ENCODE assay signal across 17 cellular contexts in genomic region chr2:236526459-236527197, GRCh38.
"Had no signal": no experiment of that assay in that cellular context is flagged by ENCODE, and none has a peak within 500 bp of the region (broad histone marks: within the 10 kb centered on the region; RNA-seq: fewer than 3 reads in every experiment).

No MANE protein-coding gene starts in this region.

- H3K4me3 Mint-ChIP-seq: activated CD8-positive, alpha-beta memory T cell treated with anti-CD3 and anti-CD28 coated beads, Interleukin-2, amount 10 ng/mL, durations not matched to agents 7 days and 5 days; activated T-cell treated with anti-CD3 and anti-CD28 coated beads, Interleukin-2, amount 50 U/mL, for 24 hours; stimulated activated naive B cell treated with anti-CD40 and anti-IgM and Interleukin-4, amounts not matched to agents 10 μg/mL and 1 μg/mL and 100 μg/mL, for 72 hours; T-helper 2 cell treated with Interferon-gamma antibody and Interleukin-4, amounts not matched to agents 5 μg/mL and 100 μg/mL, for 36 hours had no signal

- H3K36me3 ChIP-seq: breast epithelium, heart right ventricle, left ventricle myocardium inferior, right atrium auricular region, tibial nerve had no signal

- H3K4me1 Mint-ChIP-seq: activated CD8-positive, alpha-beta memory T cell treated with anti-CD3 and anti-CD28 coated beads, Interleukin-2, amount 10 ng/mL, durations not matched to agents 7 days and 5 days had no signal

- H3K4me1 ChIP-seq: breast epithelium, right atrium auricular region, tibial nerve had no signal

- ATAC-seq: activated CD8-positive, alpha-beta memory T cell treated with anti-CD3 and anti-CD28 coated beads, Interleukin-2, amount 10 ng/mL, durations not matched to agents 7 days and 5 days; activated naive CD4-positive, alpha-beta T cell treated with anti-CD3 and anti-CD28 coated beads, Interleukin-2, amount 50 U/mL, for 72 hours; heart right ventricle; stimulated activated naive B cell treated with anti-CD40 and anti-IgM and Interleukin-4, amounts not matched to agents 10 μg/mL and 1 μg/mL and 100 μg/mL, for 72 hours had no signal

- H3K36me3 Mint-ChIP-seq: activated CD8-positive, alpha-beta memory T cell treated with anti-CD3 and anti-CD28 coated beads, Interleukin-2, amount 10 ng/mL, durations not matched to agents 7 days and 5 days; activated naive CD4-positive, alpha-beta T cell treated with anti-CD3 and anti-CD28 coated beads, Interleukin-2, amount 50 U/mL, for 72 hours; stimulated activated naive B cell treated with anti-CD40 and anti-IgM and Interleukin-4, amounts not matched to agents 10 μg/mL and 1 μg/mL and 100 μg/mL, for 72 hours had no signal

- H3K4me3 ChIP-seq: breast epithelium, heart right ventricle, left ventricle myocardium inferior, right atrium auricular region, tibial nerve had no signal

- H3K27me3 Mint-ChIP-seq: activated T-cell treated with anti-CD3 and anti-CD28 coated beads, Interleukin-2, amount 50 U/mL, for 24 hours had no signal

- H3K27ac Mint-ChIP-seq: activated CD8-positive, alpha-beta memory T cell treated with anti-CD3 and anti-CD28 coated beads, Interleukin-2, amount 10 ng/mL, durations not matched to agents 7 days and 5 days; activated naive CD4-positive, alpha-beta T cell treated with anti-CD3 and anti-CD28 coated beads, Interleukin-2, amount 50 U/mL, for 72 hours; activated T-cell treated with anti-CD3 and anti-CD28 coated beads, Interleukin-2, amount 50 U/mL, for 24 hours; stimulated activated naive B cell treated with anti-CD40 and anti-IgM and Interleukin-4, amounts not matched to agents 10 μg/mL and 1 μg/mL and 100 μg/mL, for 72 hours; T-helper 2 cell treated with Interferon-gamma antibody and Interleukin-4, amounts not matched to agents 5 μg/mL and 100 μg/mL, for 36 hours had no signal

- H3K27ac ChIP-seq: breast epithelium, heart right ventricle, left ventricle myocardium inferior, right atrium auricular region, tibial nerve had no signal

- H3K27me3 ChIP-seq: breast epithelium, heart right ventricle, right atrium auricular region, tibial nerve had no signal

- DNase-seq: activated CD4-positive, alpha-beta T cell treated with anti-CD3 and anti-CD28 coated beads, Interleukin-2, amount 50 U/mL, for 4 hours; activated CD4-positive, CD25-positive, alpha-beta regulatory T cell treated with anti-CD3 and anti-CD28 coated beads, Interleukin-2, amount 50 U/mL, for 72 hours; activated CD8-positive, alpha-beta memory T cell treated with anti-CD3 and anti-CD28 coated beads, Interleukin-2, amount 10 ng/mL, durations not matched to agents 7 days and 5 days; activated effector memory CD4-positive, alpha-beta T cell treated with Interleukin-2 at 50 U/mL for 16 hours; activated T-cell treated with anti-CD3 and anti-CD28 coated beads, Interleukin-2, amount 50 U/mL, for 24 hours; amniotic stem cell; foreskin melanocyte; heart right ventricle; islet precursor cell; left ventricle myocardium inferior; posterior cingulate gyrus; stimulated activated naive B cell treated with anti-CD40 and anti-IgM and Interleukin-4, amounts not matched to agents 10 μg/mL and 1 μg/mL and 100 μg/mL, for 72 hours had no signal

- H3K9me3 Mint-ChIP-seq: activated naive CD4-positive, alpha-beta T cell treated with anti-CD3 and anti-CD28 coated beads, Interleukin-2, amount 50 U/mL, for 72 hours; activated T-cell treated with anti-CD3 and anti-CD28 coated beads, Interleukin-2, amount 50 U/mL, for 24 hours; T-helper 2 cell treated with Interferon-gamma antibody and Interleukin-4, amounts not matched to agents 5 μg/mL and 100 μg/mL, for 36 hours had no signal
